Comparison of ENCODE assay signal across 1 cellular context in genomic region chr3:13263770-13264467, GRCh38.
TF ChIP-seq lines count a peak whose summit lies in the region.

No MANE protein-coding gene starts in this region.

TF ChIP-seq in HepG2, 621 proteins besides CTCF, POLR2A, EP300 and RAD21 (continued from another document and continues in another):
- TF ChIP-seq CEBPZ (IDR thresholded peaks at IDR 0.05; ENCODE audit: low read length) (no peak), HOXA9 (CRISPR knock-in tag; IDR thresholded peaks at IDR 0.05; ENCODE audit: borderline replicate concordance) (no peak), PITX1 (CRISPR knock-in tag; IDR thresholded peaks at IDR 0.05) (peak; percentile 54; the same call in 1 of the 2 replicates), ARID5B (CRISPR knock-in tag; IDR thresholded peaks at IDR 0.05) (peak; percentile 58; the same call in 1 of the 2 replicates), ZBTB25 (CRISPR knock-in tag; IDR thresholded peaks at IDR 0.05) (no peak), GLMP (CRISPR knock-in tag; IDR thresholded peaks at IDR 0.05; ENCODE audit: borderline replicate concordance) (no peak), FOXM1 (CRISPR knock-in tag; IDR thresholded peaks at IDR 0.05) (no peak), TBL1XR1 (IDR thresholded peaks at IDR 0.05; ENCODE audit: borderline replicate concordance, low read length, partially characterized antibody) (no peak), ZNF335 (CRISPR knock-in tag; IDR thresholded peaks at IDR 0.05) (no peak), ZBTB1 (CRISPR knock-in tag; IDR thresholded peaks at IDR 0.05; ENCODE audit: borderline replicate concordance) (no peak), ETV6 (CRISPR knock-in tag; conservative IDR thresholded peaks at IDR 0.05) (no peak), IRF1 (CRISPR knock-in tag; IDR thresholded peaks at IDR 0.05; ENCODE audit: low read depth) (no peak), ZNF790 (CRISPR knock-in tag; IDR thresholded peaks at IDR 0.05; ENCODE audit: borderline replicate concordance) (no peak), SP2 (CRISPR knock-in tag; IDR thresholded peaks at IDR 0.05) (0 out of 2 replicates have a peak, but pooled peaks have one; percentile 11), ZNF333 (CRISPR knock-in tag; IDR thresholded peaks at IDR 0.05; ENCODE audit: borderline replicate concordance) (no peak), ZNF33A (CRISPR knock-in tag; IDR thresholded peaks at IDR 0.05; ENCODE audit: borderline replicate concordance) (no peak), ZNF792 (CRISPR knock-in tag; IDR thresholded peaks at IDR 0.05) (peak; percentile 48; the same call in 1 of the 2 replicates), ELF3 (CRISPR knock-in tag; IDR thresholded peaks at IDR 0.05) (peak; percentile 77; the same call in 1 of the 2 replicates), FOSL2 (CRISPR knock-in tag; IDR thresholded peaks at IDR 0.05) (peak; percentile 90), TFAP4 (IDR thresholded peaks at IDR 0.05; ENCODE audit: borderline replicate concordance, low read depth) (peak; percentile 50; the same call in 1 of the 2 replicates), ZNF264 (CRISPR knock-in tag; IDR thresholded peaks at IDR 0.05) (peak; percentile 54; the same call in 1 of the 2 replicates), ZNF570 (CRISPR knock-in tag; IDR thresholded peaks at IDR 0.05; ENCODE audit: borderline replicate concordance) (no peak), ARNT2 (CRISPR knock-in tag; IDR thresholded peaks at IDR 0.05; ENCODE audit: low read depth) (peak; percentile 78), ZNF772 (CRISPR knock-in tag; IDR thresholded peaks at IDR 0.05) (no peak), ELK4 (CRISPR knock-in tag; IDR thresholded peaks at IDR 0.05; ENCODE audit: borderline replicate concordance) (no peak), LCORL (IDR thresholded peaks at IDR 0.05) (no peak), LCORL (CRISPR knock-in tag; IDR thresholded peaks at IDR 0.05) (peak; percentile 88), NFKB2 (CRISPR knock-in tag; IDR thresholded peaks at IDR 0.05; ENCODE audit: borderline replicate concordance) (peak; percentile 58; the same call in 1 of the 2 replicates), ZNF703 (CRISPR knock-in tag; IDR thresholded peaks at IDR 0.05; ENCODE audit: borderline replicate concordance) (no peak), NCOA2 (CRISPR knock-in tag; IDR thresholded peaks at IDR 0.05) (peak; percentile 58; the same call in 1 of the 2 replicates), HMGXB4 (CRISPR knock-in tag; IDR thresholded peaks at IDR 0.05; ENCODE audit: borderline replicate concordance in 1 of 2, low read depth in 1 of 2) (peak in 1 of 2 experiments; percentile 21; a peak in 2 of 4 replicates), TP53 (CRISPR knock-in tag; conservative IDR thresholded peaks at IDR 0.05) (no peak), HDAC1 (CRISPR knock-in tag; IDR thresholded peaks at IDR 0.05) (peak; percentile 59; the same call in 1 of the 2 replicates), RARA (CRISPR knock-in tag; IDR thresholded peaks at IDR 0.05) (peak; percentile 67), ZNF589 (CRISPR knock-in tag; conservative IDR thresholded peaks at IDR 0.05) (no peak; the same call in 1 of the 2 replicates), FOXC1 (CRISPR knock-in tag; IDR thresholded peaks at IDR 0.05; ENCODE audit: borderline replicate concordance) (0 out of 2 replicates have a peak, but pooled peaks have one; percentile 72), ZBTB26 (CRISPR knock-in tag; IDR thresholded peaks at IDR 0.05; ENCODE audit: borderline replicate concordance) (no peak), KLF9 (CRISPR knock-in tag; IDR thresholded peaks at IDR 0.05; ENCODE audit: low read depth) (0 out of 2 replicates have a peak, but pooled peaks have one; percentile 32), TBX2 (CRISPR knock-in tag; IDR thresholded peaks at IDR 0.05; ENCODE audit: borderline replicate concordance) (peak; percentile 64; the same call in 1 of the 2 replicates), ZNF30 (CRISPR knock-in tag; IDR thresholded peaks at IDR 0.05) (no peak), MLXIP (CRISPR knock-in tag; IDR thresholded peaks at IDR 0.05; ENCODE audit: borderline replicate concordance) (no peak), ZSCAN31 (CRISPR knock-in tag; IDR thresholded peaks at IDR 0.05; ENCODE audit: low read depth) (peak; percentile 80; the same call in 1 of the 2 replicates)
